ENCODE assay signal across 8 cellular contexts in the genomic region with DNA sequence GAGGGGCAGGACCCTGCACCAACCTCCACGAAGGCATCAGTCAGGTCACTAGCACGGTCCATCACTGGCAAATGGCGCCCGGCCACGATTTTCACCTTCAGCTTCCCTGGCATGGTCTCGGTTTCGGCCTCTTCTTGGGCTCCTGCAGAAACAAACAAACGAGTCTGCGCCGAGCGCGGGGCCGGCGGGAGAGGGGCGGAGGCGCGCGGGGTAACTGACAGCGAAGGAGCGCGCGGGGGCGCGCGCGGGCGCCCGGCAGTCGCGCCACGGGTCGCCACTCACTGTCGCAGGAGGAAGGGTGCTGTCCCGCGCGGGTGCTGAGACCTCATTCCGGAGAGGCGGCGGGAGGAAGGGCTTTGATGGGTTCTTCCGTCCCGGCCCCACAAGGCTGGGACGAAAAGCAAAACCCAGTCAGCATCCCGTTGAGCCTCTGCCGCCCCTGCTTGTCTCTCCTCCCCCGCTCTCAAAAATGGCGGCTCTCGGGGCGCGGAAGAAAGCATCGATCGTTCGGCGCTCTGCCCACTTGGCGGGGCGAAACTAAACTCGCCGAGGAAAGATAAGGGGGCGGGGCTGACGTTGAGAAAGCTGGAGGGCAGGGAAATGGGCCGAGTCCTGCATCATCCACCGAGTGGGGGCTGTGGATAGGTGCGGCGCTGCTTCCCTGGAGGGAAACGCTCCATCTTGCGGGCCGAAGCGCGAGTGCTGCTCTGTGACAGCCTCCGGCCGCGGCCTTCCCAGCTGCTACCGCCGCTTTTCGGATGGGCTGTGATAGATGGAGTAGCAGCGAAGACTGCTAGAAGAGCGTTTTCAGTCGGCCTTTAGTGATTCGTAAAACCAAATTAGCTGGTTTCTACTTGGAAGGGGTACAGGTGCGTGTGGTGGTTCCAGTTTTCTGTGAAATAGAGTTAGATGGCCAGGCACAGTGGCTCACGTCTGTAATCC. TPM values are rescaled to one million over a fixed set of nuclear protein-coding genes. Genes with fewer than 3 reads are reported as not detected.
DNase-seq lines count a peak whose midpoint lies in the region; FAIRE-seq and TF ChIP-seq lines count a peak whose summit lies in the region.

A gene with protein sequence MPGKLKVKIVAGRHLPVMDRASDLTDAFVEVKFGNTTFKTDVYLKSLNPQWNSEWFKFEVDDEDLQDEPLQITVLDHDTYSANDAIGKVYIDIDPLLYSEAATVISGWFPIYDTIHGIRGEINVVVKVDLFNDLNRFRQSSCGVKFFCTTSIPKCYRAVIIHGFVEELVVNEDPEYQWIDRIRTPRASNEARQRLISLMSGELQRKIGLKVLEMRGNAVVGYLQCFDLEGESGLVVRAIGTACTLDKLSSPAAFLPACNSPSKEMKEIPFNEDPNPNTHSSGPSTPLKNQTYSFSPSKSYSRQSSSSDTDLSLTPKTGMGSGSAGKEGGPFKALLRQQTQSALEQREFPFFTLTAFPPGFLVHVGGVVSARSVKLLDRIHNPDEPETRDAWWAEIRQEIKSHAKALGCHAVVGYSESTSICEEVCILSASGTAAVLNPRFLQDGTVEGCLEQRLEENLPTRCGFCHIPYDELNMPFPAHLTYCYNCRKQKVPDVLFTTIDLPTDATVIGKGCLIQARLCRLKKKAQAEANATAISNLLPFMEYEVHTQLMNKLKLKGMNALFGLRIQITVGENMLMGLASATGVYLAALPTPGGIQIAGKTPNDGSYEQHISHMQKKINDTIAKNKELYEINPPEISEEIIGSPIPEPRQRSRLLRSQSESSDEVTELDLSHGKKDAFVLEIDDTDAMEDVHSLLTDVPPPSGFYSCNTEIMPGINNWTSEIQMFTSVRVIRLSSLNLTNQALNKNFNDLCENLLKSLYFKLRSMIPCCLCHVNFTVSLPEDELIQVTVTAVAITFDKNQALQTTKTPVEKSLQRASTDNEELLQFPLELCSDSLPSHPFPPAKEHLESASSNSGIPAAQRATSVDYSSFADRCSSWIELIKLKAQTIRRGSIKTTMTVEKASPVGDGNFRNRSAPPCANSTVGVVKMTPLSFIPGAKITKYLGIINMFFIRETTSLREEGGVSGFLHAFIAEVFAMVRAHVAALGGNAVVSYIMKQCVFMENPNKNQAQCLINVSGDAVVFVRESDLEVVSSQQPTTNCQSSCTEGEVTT (minus strand): TSS at position 505 of the 942 bp plus-strand sequence. CDS start 392 bp downstream, at position 113.

- H3K27me3 ChIP-seq in MM.1S (replicated peaks; ENCODE audit: insufficient read depth, low read length) (no peaks in the 10 kb centered on the region), SJSA1 (replicated peaks) (no peaks in the 10 kb centered on the region), neutrophil (peaks cover 19% of the 10 kb centered on the region)

- H3K9me3 ChIP-seq in MM.1S (replicated peaks; ENCODE audit: insufficient read depth, low read length): no peaks in the 10 kb centered on the region
- no peaks in the 10 kb centered on the region for H3K9me3 ChIP-seq in SJSA1 (replicated peaks)
- no peaks in the 10 kb centered on the region for H3K9me3 ChIP-seq in neutrophil

- H3K4me2 ChIP-seq in MM.1S (ENCODE audit: low read depth, low read length): peak within 1 kb of the TSS; percentile 94

- peak within 1 kb of the TSS; percentile 93 for H3K4me3 ChIP-seq in MM.1S (ENCODE audit: low read length)
- H3K4me3 ChIP-seq in SJSA1: peak within 1 kb of the TSS; percentile 79
- peak within 1 kb of the TSS; percentile 76 to 84 for H3K4me3 ChIP-seq in neutrophil (ENCODE audit: low read depth in 1 of 2, low read length in 1 of 2)

- H3K9ac ChIP-seq in MM.1S (ENCODE audit: low read length): peak within 1 kb of the TSS; percentile 90

- peaks cover 12% of the 10 kb centered on the region; the same call in 1 of the 2 replicates for H3K4me1 ChIP-seq in MM.1S (ENCODE audit: low read length)
- peaks cover 11% of the 10 kb centered on the region for H3K4me1 ChIP-seq in SJSA1 (replicated peaks)
- H3K4me1 ChIP-seq in neutrophil (ENCODE audit: control insufficient read depth in 1 of 2, insufficient read depth in 1 of 2, low read depth in 1 of 2, low read length in 1 of 2): peaks cover 47 to 50% of the 10 kb centered on the region in 2 experiments

- TF ChIP-seq CTCF in MM.1S (IDR thresholded peaks at IDR 0.05; ENCODE audit: low read length) (peak; percentile 30), neutrophil (IDR thresholded peaks at IDR 0.05) (peak; percentile 65)

- no peaks in the 10 kb centered on the region for H3K9me2 ChIP-seq in MM.1S (replicated peaks; ENCODE audit: insufficient read depth, low read length)

- DNase-seq in GM03348 (ENCODE audit: low spot score): peak; percentile 95
- peak; percentile 96 for DNase-seq in HCEC 1CT
- DNase-seq in MM.1S: peak; percentile 97
- DNase-seq in SJSA1 (ENCODE audit: low read depth in 1 of 2, low spot score in 2 of 2): peak; percentile 97 to 98
- peak; percentile 96 for DNase-seq in activated naive CD4-positive, alpha-beta T cell treated with Interleukin-2 at 50 U/mL for 16 hours
- peak; percentile 82 to 89 for DNase-seq in frontal cortex (ENCODE audit: low spot score in 2 of 2)
- DNase-seq in substantia nigra (lab: John Stamatoyannopoulos, UW): peak; percentile 78 to 98 (median 93)

- H3F3A ChIP-seq in MM.1S (ENCODE audit: insufficient read depth, low read length): peaks cover 7% of the 10 kb centered on the region; the same call in 1 of the 2 replicates

- no peaks in the 10 kb centered on the region for H3K36me3 ChIP-seq in MM.1S (replicated peaks; ENCODE audit: insufficient read depth, low read length)
- peaks cover 5% of the 10 kb centered on the region; the same call in 1 of the 2 replicates for H3K36me3 ChIP-seq in SJSA1
- no peaks in the 10 kb centered on the region for H3K36me3 ChIP-seq in neutrophil

- peaks cover 42% of the 10 kb centered on the region for H3K79me2 ChIP-seq in MM.1S (ENCODE audit: low read length)

- no peak for FAIRE-seq in frontal cortex (lab: Jason Lieb, UNC)

- H2AFZ ChIP-seq in MM.1S (ENCODE audit: low read length): peak within 1 kb of the TSS; percentile 84

- H4K20me1 ChIP-seq in MM.1S (ENCODE audit: insufficient read depth, low read length): no peaks in the 10 kb centered on the region

- H3K27ac ChIP-seq in MM.1S (ENCODE audit: low read length) (peak within 1 kb of the TSS; percentile 95), SJSA1 (peak within 1 kb of the TSS; percentile 94), neutrophil (peak within 1 kb of the TSS; percentile 96), substantia nigra (ENCODE audit: low read depth, low read length, poor library complexity, severe bottlenecking) (peak within 1 kb of the TSS; percentile 92)

RNA-seq across cellular contexts. Expression of the gene that starts here (rescaled TPM):
- total RNA-seq in SJSA1 (2014; rRNA removed; shearing (Covaris generic)): 11.2 and 12.6 TPM in 2 replicates
- 131 TPM for total RNA-seq in frontal cortex

Comparison
In these comparisons a context has a peak if more than half of its experiments do, and no peak if none do; other contexts are left out.
1. Peak in every context shown above with its lines: DNase-seq, H3K4me3 ChIP-seq and H3K27ac ChIP-seq.